Comparison of ENCODE assay signal across 9 cellular contexts in the genomic region with DNA sequence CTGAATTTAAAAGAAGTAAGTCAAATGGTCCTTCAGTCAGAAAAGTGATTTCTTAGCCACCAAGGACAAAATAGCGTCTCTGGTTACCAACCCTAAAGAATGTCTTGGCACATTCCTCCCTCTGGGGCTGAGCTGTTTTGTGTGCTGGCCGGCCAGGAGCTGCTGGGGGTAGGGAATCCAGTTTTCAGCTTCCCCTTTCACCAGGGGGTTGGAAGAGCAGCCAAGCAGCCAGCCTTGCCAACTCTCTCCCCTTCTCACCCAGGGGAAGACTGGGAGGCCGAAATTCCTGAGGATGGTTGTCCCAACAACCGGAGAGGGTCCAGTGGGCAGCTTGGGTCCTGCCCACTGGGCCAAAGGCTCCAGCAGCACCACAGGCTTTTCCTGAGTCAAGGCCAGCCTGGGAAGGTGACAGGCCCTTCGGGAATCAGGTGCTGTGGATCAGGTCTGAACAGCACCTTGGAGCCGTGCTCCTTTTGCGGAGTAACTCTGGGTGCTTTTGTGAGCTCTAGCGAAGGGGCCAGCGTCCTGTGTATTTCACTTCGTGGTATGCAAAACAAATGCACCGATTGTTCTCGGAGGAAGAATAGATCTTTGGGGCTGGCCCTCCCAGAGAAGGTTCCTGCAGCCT. TPM values are rescaled to one million over a fixed set of nuclear protein-coding genes. Genes with fewer than 3 reads are reported as not detected.
DNase-seq lines count a peak whose midpoint lies in the region; ATAC-seq and TF ChIP-seq lines count a peak whose summit lies in the region.
"Had no signal": no experiment of that assay in that cellular context is flagged by ENCODE, and none has a peak within 500 bp of the region (broad histone marks: within the 10 kb centered on the region; RNA-seq: fewer than 3 reads in every experiment).

No MANE protein-coding gene starts in this region.

- no peaks in the 10 kb centered on the region for H3K9me3 Mint-ChIP-seq in progenitor cell of endocrine pancreas (ENCODE audit: low read depth)
- peaks cover 0 to 2% (median 0%) of the 10 kb centered on the region in 5 donors for H3K9me3 Mint-ChIP-seq in CD8-positive, alpha-beta memory T cell

- intact Hi-C loops in left ventricle myocardium superior (cut with micrococcal nuclease): no loop called here

- H3K27ac Mint-ChIP-seq in progenitor cell of endocrine pancreas: peak overlapping the region; percentile 96
- no peak overlapping the region for H3K27ac Mint-ChIP-seq in CD8-positive, alpha-beta memory T cell

- CTCF ChIA-PET in CD8-positive, alpha-beta memory T cell (lab: Charles Lee): no interaction called here

- peak; percentile 56 for ATAC-seq in left ventricle myocardium superior
- no peak for ATAC-seq in GM18520 (IDR thresholded peaks at IDR 0.05; ENCODE audit: unreplicated experiment)
- no peak for ATAC-seq in GM21381 (IDR thresholded peaks at IDR 0.05; ENCODE audit: unreplicated experiment)

- H3K4me1 Mint-ChIP-seq in progenitor cell of endocrine pancreas (ENCODE audit: low read depth): peaks cover 54% of the 10 kb centered on the region
- peaks cover 6 to 12% (median 12%) of the 10 kb centered on the region in 3 donors for H3K4me1 Mint-ChIP-seq in CD8-positive, alpha-beta memory T cell

- H3K36me3 Mint-ChIP-seq in progenitor cell of endocrine pancreas (ENCODE audit: insufficient read depth): peaks cover 2% of the 10 kb centered on the region
- H3K36me3 Mint-ChIP-seq in CD8-positive, alpha-beta memory T cell: peaks cover 0 to 3% (median 1%) of the 10 kb centered on the region in 3 donors

- H3K4me3 ChIP-seq in WI38 (ENCODE audit: low read depth, low read length): no peak overlapping the region
- H3K4me3 ChIP-seq in CD8-positive, alpha-beta memory T cell (ENCODE audit: low read length): no peak overlapping the region

- peak; percentile 59 for DNase-seq in HCEC 1CT
- DNase-seq in left ventricle myocardium superior: no peak
- DNase-seq in progenitor cell of endocrine pancreas (ENCODE audit: low spot score, unreplicated experiment): peak; percentile 48
- no peak for DNase-seq in NCI-H1694 treated with DMSO at 0.1 percent for 48 hours (lab: John Stamatoyannopoulos, UW)
- DNase-seq in CD8-positive, alpha-beta memory T cell: no peak
- DNase-seq: activated effector memory CD4-positive, alpha-beta T cell treated with anti-CD3 and anti-CD28 coated beads, Interleukin-2, amount 50 U/mL, for 16 hours had no signal

- H3K27ac ChIP-seq in CD8-positive, alpha-beta memory T cell (ENCODE audit: low read depth, low read length): no peak overlapping the region

- POLR2A ChIA-PET in CD8-positive, alpha-beta memory T cell (lab: Charles Lee): no interaction called here

- no peaks in the 10 kb centered on the region for H3K9me3 ChIP-seq in CD8-positive, alpha-beta memory T cell (ENCODE audit: low read length)

- H3K36me3 ChIP-seq in CD8-positive, alpha-beta memory T cell (ENCODE audit: insufficient read depth, low read length): no peaks in the 10 kb centered on the region

- H3K4me3 Mint-ChIP-seq in progenitor cell of endocrine pancreas (ENCODE audit: low read depth): peak overlapping the region; percentile 56
- no peak overlapping the region for H3K4me3 Mint-ChIP-seq in CD8-positive, alpha-beta memory T cell

- no peaks in the 10 kb centered on the region for H3K27me3 Mint-ChIP-seq in progenitor cell of endocrine pancreas
- H3K27me3 Mint-ChIP-seq in CD8-positive, alpha-beta memory T cell: peaks cover 21 to 38% of the 10 kb centered on the region in 2 donors

- peak; percentile 63 for TF ChIP-seq CTCF in WI38 (IDR thresholded peaks at IDR 0.05; ENCODE audit: low read depth, low read length)
- peak; percentile 69 for TF ChIP-seq CTCF in progenitor cell of endocrine pancreas (IDR thresholded peaks at IDR 0.05; ENCODE audit: unreplicated experiment)

- no peaks in the 10 kb centered on the region for H3K4me1 ChIP-seq in CD8-positive, alpha-beta memory T cell (ENCODE audit: insufficient read depth, low read length)

- H3K27me3 ChIP-seq in CD8-positive, alpha-beta memory T cell (ENCODE audit: insufficient read depth, low read length, poor library complexity, severe bottlenecking): peaks cover 20% of the 10 kb centered on the region

RNA-seq across cellular contexts. Expression of a gene that starts 4.2 kb away (rescaled TPM):
- total RNA-seq in left ventricle myocardium superior: 4.3 TPM
- 62.3 and 70.3 TPM in 2 replicates for total RNA-seq in progenitor cell of endocrine pancreas
- 1 to 10 TPM in 1 of 2 experiments, under 1 TPM in 1; 0.77 to 1.8 TPM for total RNA-seq in CD8-positive, alpha-beta memory T cell
- 0.52 TPM for polyA plus RNA-seq in CD8-positive, alpha-beta memory T cell

Comparison
In these comparisons a context has a peak if more than half of its experiments do, and no peak if none do; other contexts are left out.
1. DNase-seq: peak in HCEC 1CT (single experiment) and progenitor cell of endocrine pancreas (single experiment); none in left ventricle myocardium superior (single experiment), NCI-H1694 treated with DMSO at 0.1 percent for 48 hours (single experiment) and CD8-positive, alpha-beta memory T cell (0 of 5).
2. RNA of a gene that starts 4.2 kb away (total RNA-seq): 62.3 to 70.3 TPM in progenitor cell of endocrine pancreas; 4.3 TPM in left ventricle myocardium superior (single experiment) and 0.77 to 1.8 TPM in CD8-positive, alpha-beta memory T cell; every median in the first group is over 10 times any median in the second.